23 cellular contexts compared by ENCODE assay signal in the genomic region with DNA sequence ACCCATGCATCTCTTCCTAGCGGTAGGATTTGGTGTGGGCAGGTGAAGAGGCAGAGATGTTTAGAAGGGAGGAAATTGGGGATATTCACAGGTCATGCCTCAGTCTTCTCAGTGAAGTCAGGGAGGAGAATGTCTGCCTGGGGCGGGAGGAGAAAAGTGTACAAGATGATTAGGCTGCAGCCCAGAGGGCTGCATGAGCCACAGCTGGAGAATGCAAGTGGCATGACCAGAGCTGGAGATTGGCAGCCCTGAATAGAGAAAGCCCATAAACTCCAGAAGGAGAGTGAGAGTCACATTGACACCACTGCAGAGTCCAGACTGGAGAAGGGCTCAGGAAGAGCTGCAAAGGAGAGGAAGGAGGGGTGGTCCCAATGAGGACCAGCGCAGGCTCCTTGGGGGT. TPM values are rescaled to one million over a fixed set of nuclear protein-coding genes. Genes with fewer than 3 reads are reported as not detected.
DNase-seq lines count a peak whose midpoint lies in the region; ATAC-seq, FAIRE-seq and TF ChIP-seq lines count a peak whose summit lies in the region.
"Had no signal": no experiment of that assay in that cellular context is flagged by ENCODE, and none has a peak within 500 bp of the region (broad histone marks: within the 10 kb centered on the region; RNA-seq: fewer than 3 reads in every experiment).

No MANE protein-coding gene starts in this region.

- peaks cover 40% of the 10 kb centered on the region for H3K36me3 Mint-ChIP-seq in activated naive CD8-positive, alpha-beta T cell treated with anti-CD3 and anti-CD28 coated beads, Interleukin-2, amount 50 U/mL, for 24 hours (ENCODE audit: low read depth)
- H3K36me3 Mint-ChIP-seq in activated naive CD8-positive, alpha-beta T cell treated with anti-CD3 and anti-CD28 coated beads for 36 hours = peaks cover 8% of the 10 kb centered on the region
- H3K36me3 Mint-ChIP-seq in astrocyte (ENCODE audit: low read depth, unreplicated experiment) = peaks cover 32% of the 10 kb centered on the region

- TF ChIP-seq CTCF in astrocyte (IDR thresholded peaks at IDR 0.05; ENCODE audit: insufficient read depth, low read depth, low read length) (no peak), vagina (IDR thresholded peaks at IDR 0.05) (no peak)

- no peaks in the 10 kb centered on the region for H3K27me3 ChIP-seq in astrocyte (ENCODE audit: insufficient read depth, low read length)
- H3K27me3 ChIP-seq in layer of hippocampus (ENCODE audit: control insufficient read depth, insufficient read depth, low read length) = no peaks in the 10 kb centered on the region
- H3K27me3 ChIP-seq in vagina = no peaks in the 10 kb centered on the region
- H3K27me3 ChIP-seq: BLaER1, heart left ventricle, neutrophil, tibial nerve had no signal

- H3K4me1 Mint-ChIP-seq in activated naive CD8-positive, alpha-beta T cell treated with anti-CD3 and anti-CD28 coated beads, Interleukin-2, amount 50 U/mL, for 24 hours = peaks cover 4% of the 10 kb centered on the region
- H3K4me1 Mint-ChIP-seq in activated naive CD8-positive, alpha-beta T cell treated with anti-CD3 and anti-CD28 coated beads for 36 hours = peaks cover 4% of the 10 kb centered on the region
- H3K4me1 Mint-ChIP-seq in astrocyte (ENCODE audit: low read depth, unreplicated experiment) = peaks cover 6% of the 10 kb centered on the region

- H3K36me3 ChIP-seq in astrocyte (ENCODE audit: insufficient read depth, low read length) = peaks cover 17% of the 10 kb centered on the region
- H3K36me3 ChIP-seq in vagina = peaks cover 0 to 47% of the 10 kb centered on the region in 2 donors

- H3K4me2 ChIP-seq in astrocyte (ENCODE audit: low read length) = no peak overlapping the region
- H3K4me2 ChIP-seq: BLaER1 had no signal

- H3K9me3 ChIP-seq in astrocyte (ENCODE audit: insufficient read depth, low read depth, low read length) = no peaks in the 10 kb centered on the region
- H3K9me3 ChIP-seq in vagina = no peaks in the 10 kb centered on the region
- H3K9me3 ChIP-seq: BLaER1, heart left ventricle, neutrophil, tibial nerve had no signal

- FAIRE-seq in astrocyte (lab: Jason Lieb, UNC) (no peak), GM19239 (lab: Jason Lieb, UNC) (no peak)
- FAIRE-seq: H54, RCC 7860, small intestine had no signal

- no peaks in the 10 kb centered on the region for H3K79me2 ChIP-seq in astrocyte (ENCODE audit: insufficient read depth, low read length)

- H3K27ac ChIP-seq in astrocyte (ENCODE audit: low read depth, low read length) = no peak overlapping the region
- peak overlapping the region; percentile 19 for H3K27ac ChIP-seq in layer of hippocampus (ENCODE audit: low read depth, low read length)
- peak overlapping the region; percentile 15 for H3K27ac ChIP-seq in vagina
- H3K27ac ChIP-seq: BLaER1, heart left ventricle, neutrophil, tibial nerve had no signal

- no peak overlapping the region for H2AFZ ChIP-seq in astrocyte (ENCODE audit: low read depth, low read length)

- no peak overlapping the region for H3K4me3 ChIP-seq in astrocyte (ENCODE audit: insufficient read depth, low read depth, low read length)
- no peak overlapping the region for H3K4me3 ChIP-seq in vagina
- H3K4me3 ChIP-seq: BLaER1, heart left ventricle, tibial nerve had no signal

- no peak for ATAC-seq in activated naive CD8-positive, alpha-beta T cell treated with anti-CD3 and anti-CD28 coated beads, Interleukin-2, amount 50 U/mL, for 24 hours

- no peaks in the 10 kb centered on the region for H3K27me3 Mint-ChIP-seq in activated naive CD8-positive, alpha-beta T cell treated with anti-CD3 and anti-CD28 coated beads, Interleukin-2, amount 50 U/mL, for 24 hours
- H3K27me3 Mint-ChIP-seq in activated naive CD8-positive, alpha-beta T cell treated with anti-CD3 and anti-CD28 coated beads for 36 hours = no peaks in the 10 kb centered on the region
- no peaks in the 10 kb centered on the region for H3K27me3 Mint-ChIP-seq in astrocyte (ENCODE audit: low read depth, unreplicated experiment)

- peak overlapping the region; percentile 38 for H3K27ac Mint-ChIP-seq in activated naive CD8-positive, alpha-beta T cell treated with anti-CD3 and anti-CD28 coated beads, Interleukin-2, amount 50 U/mL, for 24 hours
- no peak overlapping the region for H3K27ac Mint-ChIP-seq in activated naive CD8-positive, alpha-beta T cell treated with anti-CD3 and anti-CD28 coated beads for 36 hours
- H3K27ac Mint-ChIP-seq in astrocyte (ENCODE audit: unreplicated experiment) = peak overlapping the region; percentile 62

- no peak overlapping the region for H3K4me3 Mint-ChIP-seq in activated naive CD8-positive, alpha-beta T cell treated with anti-CD3 and anti-CD28 coated beads, Interleukin-2, amount 50 U/mL, for 24 hours
- no peak overlapping the region for H3K4me3 Mint-ChIP-seq in activated naive CD8-positive, alpha-beta T cell treated with anti-CD3 and anti-CD28 coated beads for 36 hours
- H3K4me3 Mint-ChIP-seq in astrocyte (ENCODE audit: unreplicated experiment) = no peak overlapping the region

- intact Hi-C loops in vagina (cut with DNase I) = loop anchor here (5.0 to 10.0 kb wide), 2 partner anchors 89 to 226 kb away; no protein-coding TSS in a partner anchor

- H3K9ac ChIP-seq in astrocyte (ENCODE audit: low read length) = no peak overlapping the region
- H3K9ac ChIP-seq: BLaER1 had no signal

- DNase-seq in activated naive CD8-positive, alpha-beta T cell treated with anti-CD3 and anti-CD28 coated beads, Interleukin-2, amount 50 U/mL, for 24 hours = no peak
- DNase-seq in activated naive CD8-positive, alpha-beta T cell treated with anti-CD3 and anti-CD28 coated beads for 36 hours = no peak
- DNase-seq in astrocyte (ENCODE audit: low read depth) (no peak), vagina (ENCODE audit: extremely low spot score in 2 of 2) (no peak), middle frontal gyrus (ENCODE audit: extremely low spot score, low spot score) (no peak), GM19239 (ENCODE audit: insufficient read length, low spot score) (no peak)
- DNase-seq in effector CD4-positive, alpha-beta T cell = no peak
- DNase-seq: activated CD4-positive, alpha-beta T cell treated with anti-CD3 and anti-CD28 coated beads, Interleukin-2, amount 50 U/mL, for 48 hours; activated effector memory CD4-positive, alpha-beta T cell treated with anti-CD3 and anti-CD28 coated beads, Interleukin-2, amount 50 U/mL, for 16 hours; heart left ventricle; MM.1S; NCI-H146; NCI-H2171; NCI-H524; small intestine; stimulated activated CD4-positive, alpha-beta T cell treated with anti-CD3 and anti-CD28 coated beads, Interleukin-2, amount 100 ng/mL, for 24 hours; stimulated activated naive CD4-positive, alpha-beta T cell treated with Interleukin-2 at 50 U/mL for 16 hours had no signal

- H4K20me1 ChIP-seq in astrocyte (ENCODE audit: insufficient read depth, low read length) = no peaks in the 10 kb centered on the region
- H4K20me1 ChIP-seq: BLaER1 had no signal

- no peak for TF ChIP-seq POLR2A in vagina (IDR thresholded peaks at IDR 0.05)

- H3K9me3 Mint-ChIP-seq in activated naive CD8-positive, alpha-beta T cell treated with anti-CD3 and anti-CD28 coated beads, Interleukin-2, amount 50 U/mL, for 24 hours = no peaks in the 10 kb centered on the region
- H3K9me3 Mint-ChIP-seq in activated naive CD8-positive, alpha-beta T cell treated with anti-CD3 and anti-CD28 coated beads for 36 hours = no peaks in the 10 kb centered on the region
- H3K9me3 Mint-ChIP-seq in astrocyte (ENCODE audit: unreplicated experiment) = no peaks in the 10 kb centered on the region

- H3K4me1 ChIP-seq in astrocyte (ENCODE audit: insufficient read depth, low read length) = no peaks in the 10 kb centered on the region
- H3K4me1 ChIP-seq in vagina = peaks cover 52% of the 10 kb centered on the region

RNA-seq across cellular contexts. Expression of a gene that starts 22.6 kb away (rescaled TPM):
- total RNA-seq in activated naive CD8-positive, alpha-beta T cell treated with anti-CD3 and anti-CD28 coated beads for 36 hours = 10 to 100 TPM; 64.6 to 65.3 TPM
- total RNA-seq in astrocyte (87.7 and 95.7 TPM in 2 replicates), vagina (76.1 TPM)
